Comparison of ENCODE assay signal across 8 cellular contexts in genomic region chr3:184524981-184525336, GRCh38. TPM values are rescaled to one million over a fixed set of nuclear protein-coding genes. Genes with fewer than 3 reads are reported as not detected.
A peak's percentile ranks its signal among the peaks of the same experiment; 100 is the strongest.
DNase-seq lines count a peak whose midpoint lies in the region; ATAC-seq lines count a peak whose summit lies in the region.

No MANE protein-coding gene starts in this region.

- H3K9me3 Mint-ChIP-seq in activated T-helper 2 cell treated with anti-CD3 and anti-CD28 coated beads, Interferon-gamma antibody, Interleukin-2, Interleukin-4, amounts not matched to agents 10 μg/mL and 5 μg/mL and 100 μg/mL, durations not matched to agents 14 hours and 24 hours and 36 hours = no peaks in the 10 kb centered on the region

- DNase-seq in stimulated activated CD4-positive, alpha-beta T cell treated with anti-CD3 and anti-CD28 coated beads, Interleukin-15, amount 100 ng/mL, for 24 hours = peak; percentile 35
- DNase-seq in stimulated activated CD4-positive, alpha-beta T cell treated with anti-CD3 and anti-CD28 coated beads, Interleukin-4, amount 100 ng/mL, for 24 hours = no peak
- no peak for DNase-seq in activated T-helper 2 cell treated with anti-CD3 and anti-CD28 coated beads, Interferon-gamma antibody, Interleukin-2, Interleukin-4, amounts not matched to agents 10 μg/mL and 5 μg/mL and 100 μg/mL, durations not matched to agents 14 hours and 24 hours and 36 hours (ENCODE audit: low spot score)
- no peak for DNase-seq in left cardiac atrium
- no peak for DNase-seq in stimulated activated CD4-positive, alpha-beta T cell treated with anti-CD3 and anti-CD28 coated beads, Interleukin-1b, Interleukin-23, amount 100 ng/mL, for 48 hours

- peaks cover 19% of the 10 kb centered on the region for H3K4me1 ChIP-seq in skeletal muscle satellite cell (ENCODE audit: control insufficient read depth, insufficient read depth, low read length)

- H3K27me3 Mint-ChIP-seq in activated T-helper 2 cell treated with anti-CD3 and anti-CD28 coated beads, Interferon-gamma antibody, Interleukin-2, Interleukin-4, amounts not matched to agents 10 μg/mL and 5 μg/mL and 100 μg/mL, durations not matched to agents 14 hours and 24 hours and 36 hours (ENCODE audit: low read depth) = peaks cover 6% of the 10 kb centered on the region

- no peaks in the 10 kb centered on the region for H3K9me3 ChIP-seq in skeletal muscle satellite cell (replicated peaks; ENCODE audit: low read length)

- no peaks in the 10 kb centered on the region for H3K36me3 ChIP-seq in skeletal muscle satellite cell (ENCODE audit: insufficient read depth, low read length)

- H3K4me2 ChIP-seq in skeletal muscle satellite cell (ENCODE audit: low read length) = peak overlapping the region; percentile 90

- H3K27ac Mint-ChIP-seq in activated T-helper 2 cell treated with anti-CD3 and anti-CD28 coated beads, Interferon-gamma antibody, Interleukin-2, Interleukin-4, amounts not matched to agents 10 μg/mL and 5 μg/mL and 100 μg/mL, durations not matched to agents 14 hours and 24 hours and 36 hours = peak overlapping the region; percentile 87

- intact Hi-C loops in activated T-helper 2 cell treated with anti-CD3 and anti-CD28 coated beads, Interferon-gamma antibody, Interleukin-2, Interleukin-4, amounts not matched to agents 10 μg/mL and 5 μg/mL and 100 μg/mL, durations not matched to agents 14 hours and 24 hours and 36 hours (cut with micrococcal nuclease) = loop anchor here (1.0 to 2.0 kb wide), 2 partner anchors 36 to 162 kb away; partner anchors contain the start of gene EPHB3
- intact Hi-C loops in left cardiac atrium (cut with DNase I) = no loop called here

- peak overlapping the region; percentile 84 for H3K4me3 Mint-ChIP-seq in activated T-helper 2 cell treated with anti-CD3 and anti-CD28 coated beads, Interferon-gamma antibody, Interleukin-2, Interleukin-4, amounts not matched to agents 10 μg/mL and 5 μg/mL and 100 μg/mL, durations not matched to agents 14 hours and 24 hours and 36 hours (ENCODE audit: low read depth)

- peak overlapping the region; percentile 69 for H3K4me3 ChIP-seq in skeletal muscle satellite cell (ENCODE audit: low read length)

- H3K4me1 Mint-ChIP-seq in activated T-helper 2 cell treated with anti-CD3 and anti-CD28 coated beads, Interferon-gamma antibody, Interleukin-2, Interleukin-4, amounts not matched to agents 10 μg/mL and 5 μg/mL and 100 μg/mL, durations not matched to agents 14 hours and 24 hours and 36 hours (ENCODE audit: low read depth) = peaks cover 25% of the 10 kb centered on the region

- ATAC-seq in left cardiac atrium = peak; percentile 79 to 81
- ATAC-seq in GM21576 (IDR thresholded peaks at IDR 0.05; ENCODE audit: unreplicated experiment) = no peak
- no peak for ATAC-seq in HG03520 (IDR thresholded peaks at IDR 0.05; ENCODE audit: unreplicated experiment)

- peaks cover 74% of the 10 kb centered on the region for H3K27me3 ChIP-seq in skeletal muscle satellite cell (ENCODE audit: control insufficient read depth, insufficient read depth, low read length)

- H3K36me3 Mint-ChIP-seq in activated T-helper 2 cell treated with anti-CD3 and anti-CD28 coated beads, Interferon-gamma antibody, Interleukin-2, Interleukin-4, amounts not matched to agents 10 μg/mL and 5 μg/mL and 100 μg/mL, durations not matched to agents 14 hours and 24 hours and 36 hours (ENCODE audit: low read depth) = no peaks in the 10 kb centered on the region

- H3K9ac ChIP-seq in skeletal muscle satellite cell (ENCODE audit: low read depth, low read length) = peak overlapping the region; percentile 30

RNA-seq across cellular contexts. Expression of gene EPHB3, which starts 36.6 kb away (rescaled TPM):
- total RNA-seq in activated T-helper 2 cell treated with anti-CD3 and anti-CD28 coated beads, Interferon-gamma antibody, Interleukin-2, Interleukin-4, amounts not matched to agents 10 μg/mL and 5 μg/mL and 100 μg/mL, durations not matched to agents 14 hours and 24 hours and 36 hours = not detected in 2 replicates
- total RNA-seq in left cardiac atrium = 1 to 10 TPM; 1.6 to 1.7 TPM
- total RNA-seq in skeletal muscle satellite cell (2012; rRNA removed) = 0.51 and 1.5 TPM in 2 replicates

Comparison
In these comparisons a context has a peak if more than half of its experiments do, and no peak if none do; other contexts are left out.
1. ATAC-seq: peak in left cardiac atrium (2 of 2); none in GM21576 (single experiment) and HG03520 (single experiment).